7 cellular contexts compared by ENCODE assay signal in the genomic region with DNA sequence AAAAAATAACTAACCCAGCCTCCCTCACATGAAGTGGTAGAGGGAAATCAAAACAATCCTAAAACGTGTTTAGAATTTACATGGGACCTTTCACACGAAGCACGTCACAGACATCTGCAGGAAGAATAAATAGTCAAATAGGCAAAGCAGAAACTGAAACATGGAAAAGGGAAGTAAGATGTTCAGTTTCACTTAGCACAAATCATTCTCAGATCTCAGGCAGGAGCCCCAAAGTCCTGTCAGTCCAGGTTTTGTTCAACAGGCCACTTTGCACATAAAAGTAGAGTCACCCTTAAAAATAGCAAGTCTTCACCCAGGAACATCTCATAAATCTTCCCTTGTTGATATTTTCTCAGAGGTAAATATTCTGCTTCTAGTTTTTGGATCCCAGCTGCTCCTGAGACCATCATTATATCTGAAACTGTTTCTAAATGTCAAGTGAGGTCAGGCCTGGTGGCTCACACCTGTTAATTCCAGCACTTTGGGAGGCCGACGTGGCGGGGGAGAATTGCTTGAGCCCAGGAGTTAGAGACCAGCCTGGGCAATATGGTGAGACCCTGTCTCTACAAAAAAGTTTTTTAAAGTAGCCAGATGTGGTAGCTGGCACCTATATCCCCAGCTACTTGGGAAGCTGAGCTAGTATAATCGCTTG. TPM values are rescaled to one million over a fixed set of nuclear protein-coding genes. Genes with fewer than 3 reads are reported as not detected.
DNase-seq lines count a peak whose midpoint lies in the region; ATAC-seq and TF ChIP-seq lines count a peak whose summit lies in the region.

No MANE protein-coding gene starts in this region.

- H3K79me2 ChIP-seq in PC-3 (ENCODE audit: low read length) = peaks cover 51% of the 10 kb centered on the region
- H3K79me2 ChIP-seq in trophoblast cell (ENCODE audit: control insufficient read depth, insufficient read depth, low read length, poor library complexity) = no peaks in the 10 kb centered on the region

- H3K4me3 ChIP-seq in PC-3 (ENCODE audit: low read length) (no peak overlapping the region; the same call in 1 of the 2 replicates), neutrophil (ENCODE audit: low read depth in 1 of 2, low read length in 1 of 2) (peak overlapping the region in 1 of 2 experiments; percentile 96), trophoblast cell (ENCODE audit: low read depth, low read length) (no peak overlapping the region)

- H4K91ac ChIP-seq in trophoblast cell (ENCODE audit: low read depth, low read length) = no peak overlapping the region

- POLR2A ChIA-PET in PC-3 (lab: Charles Lee; ENCODE audit: unreplicated experiment) = no interaction called here

- H2BK120ac ChIP-seq in trophoblast cell (ENCODE audit: insufficient read depth, low read length, poor library complexity) = no peak overlapping the region

- H3K9ac ChIP-seq in PC-3 (ENCODE audit: low read length) (no peak overlapping the region), trophoblast cell (ENCODE audit: low read length) (no peak overlapping the region)

- H2AFZ ChIP-seq in PC-3 (ENCODE audit: low read length) (no peak overlapping the region), trophoblast cell (ENCODE audit: insufficient read depth, low read length, poor library complexity) (no peak overlapping the region)

- intact Hi-C loops in PC-3 (cut with micrococcal nuclease) = no loop called here

- BruUV-seq in PC-3 (replicated peaks; lab: Mats Ljungman, UMichigan) = no TSS peak

- TF ChIP-seq CTCF in PC-3 (conservative IDR thresholded peaks at IDR 0.05; ENCODE audit: low read depth, low read length) = no peak
- no peak for TF ChIP-seq CTCF in neutrophil (IDR thresholded peaks at IDR 0.05)

- no peaks in the 10 kb centered on the region for H4K20me1 ChIP-seq in PC-3 (ENCODE audit: low read length)

- H4K12ac ChIP-seq in trophoblast cell (ENCODE audit: low read depth, low read length) = no peak overlapping the region

- H3K9me3 ChIP-seq in PC-3 (ENCODE audit: low read length) (no peaks in the 10 kb centered on the region), neutrophil (no peaks in the 10 kb centered on the region), trophoblast cell (ENCODE audit: insufficient read depth, low read depth, low read length) (no peaks in the 10 kb centered on the region)

- no peak overlapping the region for H3K18ac ChIP-seq in trophoblast cell (ENCODE audit: low read length)

- H3K27ac ChIP-seq in PC-3 (ENCODE audit: low read length) (no peak overlapping the region), neutrophil (peak overlapping the region; percentile 77), trophoblast cell (ENCODE audit: low read depth, low read length) (no peak overlapping the region)

- H2AK5ac ChIP-seq in trophoblast cell (ENCODE audit: low read length) = no peak overlapping the region

- H2BK12ac ChIP-seq in trophoblast cell (ENCODE audit: low read length) = no peak overlapping the region

- peaks cover 25% of the 10 kb centered on the region for H3K4me1 ChIP-seq in PC-3 (ENCODE audit: insufficient read depth, low read length)
- peaks cover 27 to 29% of the 10 kb centered on the region in 2 experiments for H3K4me1 ChIP-seq in neutrophil (ENCODE audit: control insufficient read depth in 1 of 2, insufficient read depth in 1 of 2, low read depth in 1 of 2, low read length in 1 of 2)
- peaks cover 2 to 4% of the 10 kb centered on the region in 2 experiments for H3K4me1 ChIP-seq in trophoblast cell (ENCODE audit: control insufficient read depth in 1 of 2, insufficient read depth in 2 of 2, low read length in 2 of 2)

- no peak overlapping the region for H3K23ac ChIP-seq in trophoblast cell (ENCODE audit: low read length)

- DNase-seq in PC-3 (no peak), HUDEP-2 (lab: John Stamatoyannopoulos, UW; ENCODE audit: unreplicated experiment in 76 of 76) (no peak), trophoblast cell (no peak)
- DNase-seq in activated CD4-positive, alpha-beta T cell treated with anti-CD3 and anti-CD28 coated beads for 48 hours = no peak

- H3K79me1 ChIP-seq in trophoblast cell (ENCODE audit: low read length) = peaks cover 5% of the 10 kb centered on the region

- no peaks in the 10 kb centered on the region for H3K36me3 ChIP-seq in PC-3 (ENCODE audit: low read depth, low read length)
- H3K36me3 ChIP-seq in neutrophil = no peaks in the 10 kb centered on the region
- no peaks in the 10 kb centered on the region for H3K36me3 ChIP-seq in trophoblast cell (ENCODE audit: control insufficient read depth in 1 of 2, insufficient read depth in 2 of 2, low read length in 2 of 2)

- no peaks in the 10 kb centered on the region for H3K9me2 ChIP-seq in PC-3 (replicated peaks; ENCODE audit: low read length)

- peak; percentile 41 for ATAC-seq in GM18909 (IDR thresholded peaks at IDR 0.05; ENCODE audit: poor library complexity, unreplicated experiment)
- peak; percentile 42 for ATAC-seq in HG02840 (IDR thresholded peaks at IDR 0.05; ENCODE audit: low FRiP score, unreplicated experiment)
- ATAC-seq in PC-3 = no peak

- no peak overlapping the region for H4K8ac ChIP-seq in trophoblast cell (ENCODE audit: low read depth, low read length)

- H3F3A ChIP-seq in PC-3 (ENCODE audit: low read length, unreplicated experiment) = no peaks in the 10 kb centered on the region

- H2BK5ac ChIP-seq in trophoblast cell (ENCODE audit: low read depth, low read length, poor library complexity) = no peak overlapping the region

- H3K14ac ChIP-seq in trophoblast cell (ENCODE audit: low read length) = no peak overlapping the region

- WGBS in trophoblast cell (ENCODE audit: extremely low coverage, insufficient coverage, insufficient read length) = no CpG with 5 or more reads among the region's 7 CpGs

- H3K4me2 ChIP-seq in PC-3 (ENCODE audit: low read length) (peak overlapping the region; percentile 97; the same call in 1 of the 2 replicates), trophoblast cell (ENCODE audit: low read length) (no peak overlapping the region)

- CTCF ChIA-PET in PC-3 (lab: Charles Lee) = interaction anchor here (0.6 kb wide), 1 partner anchor 23 kb away, joined by 3 read pairs; no protein-coding TSS in a partner anchor

- H3K27me3 ChIP-seq in PC-3 (ENCODE audit: low read length) (no peaks in the 10 kb centered on the region), neutrophil (no peaks in the 10 kb centered on the region), trophoblast cell (ENCODE audit: insufficient read depth, low read length) (no peaks in the 10 kb centered on the region)

- no peak overlapping the region for H3K4ac ChIP-seq in trophoblast cell (ENCODE audit: low read depth, low read length)

RNA-seq across cellular contexts. Expression of gene RUBCN, which starts 1.9 kb away (rescaled TPM):
- 24.5 and 32.9 TPM in 2 replicates for total RNA-seq in PC-3 (2014; rRNA removed)
- polyA plus RNA-seq in trophoblast cell (2013) = 12.4 and 13.2 TPM in 2 replicates

RNA-seq across cellular contexts. Expression of gene FYTTD1, which starts 14.9 kb away (rescaled TPM):
- total RNA-seq in PC-3 (2014; rRNA removed) = 54.6 and 85.4 TPM in 2 replicates
- 35.2 and 36.3 TPM in 2 replicates for polyA plus RNA-seq in trophoblast cell (2013)

RNA-seq across cellular contexts. Expression of gene LRCH3, which starts 56.3 kb away (rescaled TPM):
- total RNA-seq in PC-3 (2014; rRNA removed) = 43.1 and 146 TPM in 2 replicates
- 22.8 and 24.3 TPM in 2 replicates for polyA plus RNA-seq in trophoblast cell (2013)
